In the genomic region with DNA sequence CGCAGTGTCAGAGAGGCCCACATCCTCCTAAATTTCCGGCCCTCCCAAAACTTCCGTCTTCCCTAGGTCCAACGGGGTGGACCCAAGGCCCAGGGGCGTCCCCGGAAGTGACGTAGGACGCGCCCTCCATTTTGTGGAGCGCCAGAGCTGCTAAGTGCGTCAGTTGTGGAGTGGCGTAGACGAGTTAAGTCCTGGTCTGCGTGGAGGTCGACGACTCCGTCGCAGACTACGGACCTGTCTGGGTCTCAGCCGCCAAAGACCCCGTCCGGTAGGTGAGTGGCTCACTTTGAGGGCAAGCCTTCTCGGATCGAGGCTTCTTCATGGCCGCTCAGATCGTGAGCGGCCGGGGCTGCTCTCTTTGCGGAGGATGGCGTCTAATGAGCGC, we compare ENCODE assay signal across 8 cellular contexts. TPM values are rescaled to one million over a fixed set of nuclear protein-coding genes. Genes with fewer than 3 reads are reported as not detected.
DNase-seq lines count a peak whose midpoint lies in the region; ATAC-seq and TF ChIP-seq lines count a peak whose summit lies in the region.

A gene (plus strand): TSS at position 159 of the 385 bp plus-strand sequence. CDS start 1,015 bp downstream, outside the sequence.

- intact Hi-C loops in Right ventricle myocardium inferior (cut with DNase I) (loop anchor here (5.0 kb wide), 1 partner anchor 370 kb away; a partner anchor contains a TSS), ovary (cut with DNase I) (no loop called here), thyroid gland (cut with DNase I) (loop anchor here (10.0 kb wide), 1 partner anchor 372 kb away; a partner anchor contains a TSS)

- ATAC-seq in HG02759 (IDR thresholded peaks at IDR 0.05; ENCODE audit: unreplicated experiment) = peak; percentile 80
- peak; percentile 98 for ATAC-seq in Right ventricle myocardium inferior

- H3K4me1 ChIP-seq in ovary (ENCODE audit: insufficient read depth) (peaks cover 13% of the 10 kb centered on the region), thyroid gland (peaks cover 15 to 22% of the 10 kb centered on the region in 2 donors)

- no peaks in the 10 kb centered on the region for H3K9me3 ChIP-seq in ovary
- H3K9me3 ChIP-seq in thyroid gland = no peaks in the 10 kb centered on the region

- TF ChIP-seq POLR2A in ovary (IDR thresholded peaks at IDR 0.05) (peak; percentile 100), thyroid gland (IDR thresholded peaks at IDR 0.05) (peak; percentile 97 to 99)

- 0% methylated on average over 31 of the region's 31 CpGs for WGBS in ovary, 3 donors
- 0 to 1% methylated on average over 12 to 20 of the region's 31 CpGs for WGBS in thyroid gland, 2 donors

- TF ChIP-seq EP300 in ovary (IDR thresholded peaks at IDR 0.05) = no peak

- peak; percentile 94 for DNase-seq in GM12864 (ENCODE audit: low read depth)
- peak; percentile 94 to 98 (median 96) for DNase-seq in NCI-H1417 (lab: John Stamatoyannopoulos, UW)
- peak; percentile 92 to 95 for DNase-seq in SW 1271 (lab: John Stamatoyannopoulos, UW)
- DNase-seq in activated naive CD8-positive, alpha-beta T cell treated with anti-CD3 and anti-CD28 coated beads, Interleukin-2, amount 50 U/mL, for 16 hours (ENCODE audit: low read depth, low spot score) = peak; percentile 85
- peak; percentile 99 for DNase-seq in Right ventricle myocardium inferior (ENCODE audit: missing footprints)
- DNase-seq in ovary = peak; percentile 96 to 97 (median 97)
- DNase-seq in thyroid gland = peak; percentile 97

- H3K27me3 ChIP-seq in ovary (no peaks in the 10 kb centered on the region), thyroid gland (no peaks in the 10 kb centered on the region)

- H3K27ac ChIP-seq in ovary = peak within 1 kb of the TSS; percentile 95 to 98
- H3K27ac ChIP-seq in thyroid gland = peak within 1 kb of the TSS; percentile 99 to 100 (median 99)

- H3K36me3 ChIP-seq in ovary (no peaks in the 10 kb centered on the region), thyroid gland (peaks cover 38 to 41% of the 10 kb centered on the region in 2 donors)

- TF ChIP-seq CTCF in GM12864 (IDR thresholded peaks at IDR 0.05; ENCODE audit: low read depth, low read length, missing control alignments) = no peak
- TF ChIP-seq CTCF in ovary (IDR thresholded peaks at IDR 0.05) = peak in 1 of 3 donors; percentile 5
- no peak for TF ChIP-seq CTCF in thyroid gland (IDR thresholded peaks at IDR 0.05)

- peak within 1 kb of the TSS; percentile 100 for H3K4me3 ChIP-seq in GM12864 (ENCODE audit: low read depth, low read length)
- H3K4me3 ChIP-seq in ovary = peak within 1 kb of the TSS; percentile 100
- peak within 1 kb of the TSS; percentile 51 to 98 (median 96) for H3K4me3 ChIP-seq in thyroid gland (replicated peaks in 1 of 3)

RNA-seq across cellular contexts. Expression of the gene that starts here (rescaled TPM):
- total RNA-seq in Right ventricle myocardium inferior (120 TPM), ovary (100 to 1,000 TPM; 273 to 446 (median 322) TPM), thyroid gland (100 to 1,000 TPM; 326 to 969 (median 539) TPM)
- polyA plus RNA-seq in ovary = 100 to 1,000 TPM; 384 to 419 TPM

Comparison
In these comparisons a context has a peak if more than half of its experiments do, and no peak if none do; other contexts are left out.
1. Peak in every context shown above with its lines: DNase-seq, ATAC-seq, H3K4me3 ChIP-seq and H3K27ac ChIP-seq.
2. intact Hi-C loops: an anchor here in Right ventricle myocardium inferior (5.0 kb wide) and thyroid gland (10.0 kb wide); none called in ovary.